ENCODE assay signal across 16 cellular contexts in genomic region chr4:128228778-128229457, GRCh38. TPM values are rescaled to one million over a fixed set of nuclear protein-coding genes. Genes with fewer than 3 reads are reported as not detected.
A peak's percentile ranks its signal among the peaks of the same experiment; 100 is the strongest.
DNase-seq lines count a peak whose midpoint lies in the region; ATAC-seq and TF ChIP-seq lines count a peak whose summit lies in the region.
"Had no signal": no experiment of that assay in that cellular context is flagged by ENCODE, and none has a peak within 500 bp of the region (broad histone marks: within the 10 kb centered on the region; RNA-seq: fewer than 3 reads in every experiment).

No MANE protein-coding gene starts in this region.

- TF ChIP-seq EP300 in esophagus muscularis mucosa (IDR thresholded peaks at IDR 0.05) = no peak

- no peak for TF ChIP-seq POLR2A in esophagus muscularis mucosa (IDR thresholded peaks at IDR 0.05; ENCODE audit: low read depth)

- no peaks in the 10 kb centered on the region for H3K27me3 Mint-ChIP-seq in chondrocyte (ENCODE audit: low read depth)
- H3K27me3 Mint-ChIP-seq: activated naive CD8-positive, alpha-beta T cell had no signal

- intact Hi-C loops in esophagus muscularis mucosa (cut with DNase I) = no loop called here

- H2AFZ ChIP-seq in parathyroid adenoma = peak overlapping the region; percentile 50

- H3K79me2 ChIP-seq in parathyroid adenoma = no peaks in the 10 kb centered on the region

- peak overlapping the region; percentile 81 for H3K27ac Mint-ChIP-seq in chondrocyte (ENCODE audit: unreplicated experiment)
- H3K27ac Mint-ChIP-seq: activated CD8-positive, alpha-beta memory T cell treated with anti-CD3 and anti-CD28 coated beads, Interleukin-2, amount 10 ng/mL, durations not matched to agents 7 days and 5 days; activated naive CD8-positive, alpha-beta T cell had no signal

- no peaks in the 10 kb centered on the region for H3K9me3 ChIP-seq in parathyroid adenoma (ENCODE audit: control insufficient read depth, low read length)
- H3K9me3 ChIP-seq in esophagus muscularis mucosa = no peaks in the 10 kb centered on the region
- H3K9me3 ChIP-seq: Peyer's patch, testis had no signal

- peaks cover 5% of the 10 kb centered on the region for H3K4me1 ChIP-seq in parathyroid adenoma
- peaks cover 0 to 10% (median 5%) of the 10 kb centered on the region in 4 donors for H3K4me1 ChIP-seq in esophagus muscularis mucosa
- H3K4me1 ChIP-seq: Peyer's patch, testis had no signal

- H3K4me3 ChIP-seq in parathyroid adenoma (ENCODE audit: low read depth, low read length) = no peak overlapping the region
- no peak overlapping the region for H3K4me3 ChIP-seq in esophagus muscularis mucosa
- H3K4me3 ChIP-seq: Peyer's patch, testis had no signal

- H3K27me3 ChIP-seq in parathyroid adenoma (ENCODE audit: control insufficient read depth, insufficient read depth, low read length) (no peaks in the 10 kb centered on the region), esophagus muscularis mucosa (no peaks in the 10 kb centered on the region)
- H3K27me3 ChIP-seq: Peyer's patch, testis had no signal

- H3K9ac ChIP-seq in parathyroid adenoma = no peak overlapping the region

- no peak overlapping the region for H3K4me3 Mint-ChIP-seq in chondrocyte (ENCODE audit: unreplicated experiment)
- H3K4me3 Mint-ChIP-seq: activated CD8-positive, alpha-beta memory T cell treated with anti-CD3 and anti-CD28 coated beads, Interleukin-2, amount 10 ng/mL, durations not matched to agents 7 days and 5 days; activated naive CD8-positive, alpha-beta T cell had no signal

- peak; percentile 44 for DNase-seq in GM04504 (ENCODE audit: low read depth)
- DNase-seq in NCI-H524 treated with DMSO at 0.1 percent for 48 hours (lab: John Stamatoyannopoulos, UW) = peak; percentile 91
- no peak for DNase-seq in chondrocyte (ENCODE audit: low spot score)
- DNase-seq in esophagus muscularis mucosa (ENCODE audit: extremely low spot score) = no peak
- DNase-seq: activated CD8-positive, alpha-beta memory T cell treated with anti-CD3 and anti-CD28 coated beads, Interleukin-2, amount 10 ng/mL, durations not matched to agents 7 days and 5 days; DND-41; effector memory CD4-positive, alpha-beta T cell; hippocampal formation; NCI-H1436 treated with DMSO at 0.1 percent for 48 hours; Peyer's patch; testis had no signal

- H3K27ac ChIP-seq in parathyroid adenoma (no peak overlapping the region), esophagus muscularis mucosa (replicated peaks in 1 of 4) (no peak overlapping the region)
- H3K27ac ChIP-seq: Peyer's patch, testis had no signal

- H3K36me3 Mint-ChIP-seq in chondrocyte (ENCODE audit: low read depth) = peaks cover 1% of the 10 kb centered on the region
- H3K36me3 Mint-ChIP-seq: activated CD8-positive, alpha-beta memory T cell treated with anti-CD3 and anti-CD28 coated beads, Interleukin-2, amount 10 ng/mL, durations not matched to agents 7 days and 5 days; activated naive CD8-positive, alpha-beta T cell had no signal

- no peak for ATAC-seq in GM18867 (IDR thresholded peaks at IDR 0.05; ENCODE audit: unreplicated experiment)
- ATAC-seq in GM21390 (IDR thresholded peaks at IDR 0.05; ENCODE audit: unreplicated experiment) = no peak
- no peak for ATAC-seq in GM21528 (IDR thresholded peaks at IDR 0.05; ENCODE audit: low FRiP score, unreplicated experiment)
- ATAC-seq: activated CD8-positive, alpha-beta memory T cell treated with anti-CD3 and anti-CD28 coated beads, Interleukin-2, amount 10 ng/mL, durations not matched to agents 7 days and 5 days had no signal

- no peaks in the 10 kb centered on the region for H3K36me3 ChIP-seq in parathyroid adenoma (ENCODE audit: control insufficient read depth, insufficient read depth, low read length)
- no peaks in the 10 kb centered on the region for H3K36me3 ChIP-seq in esophagus muscularis mucosa
- H3K36me3 ChIP-seq: Peyer's patch had no signal

- WGBS in esophagus muscularis mucosa = 41% methylated on average over 3 of the region's 3 CpGs

- H3K9me3 Mint-ChIP-seq in chondrocyte (ENCODE audit: low read depth) = peaks cover 2% of the 10 kb centered on the region

- H3K4me1 Mint-ChIP-seq in chondrocyte (ENCODE audit: low read depth) = peaks cover 51% of the 10 kb centered on the region
- H3K4me1 Mint-ChIP-seq: activated CD8-positive, alpha-beta memory T cell treated with anti-CD3 and anti-CD28 coated beads, Interleukin-2, amount 10 ng/mL, durations not matched to agents 7 days and 5 days had no signal

- no peak overlapping the region for H3K4me2 ChIP-seq in parathyroid adenoma (ENCODE audit: low read length)

- TF ChIP-seq CTCF in chondrocyte (IDR thresholded peaks at IDR 0.05) (no peak), parathyroid adenoma (IDR thresholded peaks at IDR 0.05) (no peak), esophagus muscularis mucosa (IDR thresholded peaks at IDR 0.05) (no peak)

RNA-seq across cellular contexts. Expression of gene PGRMC2, which starts 58.7 kb away (rescaled TPM):
- total RNA-seq in chondrocyte (136 to 138 TPM (median 136 TPM) in 3 replicates), esophagus muscularis mucosa (10 to 100 TPM; 57.3 to 74.3 (median 59.4) TPM)

Comparison
In these comparisons a context has a peak if more than half of its experiments do, and no peak if none do; other contexts are left out.
1. DNase-seq: peak in GM04504 (single experiment) and NCI-H524 treated with DMSO at 0.1 percent for 48 hours (single experiment); none in chondrocyte (single experiment) and esophagus muscularis mucosa (single experiment).